In genomic region chr9:133774799-133775198, GRCh38 we compare ENCODE assay signal across 12 cellular contexts. TPM values are rescaled to one million over a fixed set of nuclear protein-coding genes. Genes with fewer than 3 reads are reported as not detected.
"Had no signal": no experiment of that assay in that cellular context is flagged by ENCODE, and none has a peak within 500 bp of the region (broad histone marks: within the 10 kb centered on the region; RNA-seq: fewer than 3 reads in every experiment).

No MANE protein-coding gene starts in this region.

- H3K4me3 Mint-ChIP-seq: activated B cell treated with CpG ODN at 0.5 μM for 24 hours; activated CD4-positive, alpha-beta T cell treated with anti-CD3 and anti-CD28 coated beads, Interleukin-2, amount 10 ng/mL, durations not matched to agents 7 days and 5 days; activated T-helper 1 cell treated with anti-CD3 and anti-CD28 coated beads, Interleukin-12 subunit alpha, Interleukin-12 subunit beta, Interleukin-2, Interleukin-4 antibody, amounts not matched to agents 30 ng/mL and 10 ng/mL and 1 ng/mL, durations not matched to agents 14 hours and 24 hours and 36 hours; neural crest cell had no signal

- H3K4me1 Mint-ChIP-seq: activated B cell treated with CpG ODN at 0.5 μM for 24 hours; activated CD4-positive, alpha-beta T cell treated with anti-CD3 and anti-CD28 coated beads, Interleukin-2, amount 10 ng/mL, durations not matched to agents 7 days and 5 days; neural crest cell had no signal

- H3K4me1 ChIP-seq: pancreas, tibial nerve had no signal

- H3K27me3 ChIP-seq: cardiac muscle cell, hepatocyte, pancreas, tibial nerve had no signal

- H3K9me3 Mint-ChIP-seq: neural crest cell had no signal

- H3K27me3 Mint-ChIP-seq: activated B cell treated with CpG ODN at 0.5 μM for 24 hours; activated CD4-positive, alpha-beta T cell treated with anti-CD3 and anti-CD28 coated beads, Interleukin-2, amount 10 ng/mL, durations not matched to agents 7 days and 5 days had no signal

- H3K4me3 ChIP-seq: cardiac muscle cell, hepatocyte, pancreas, tibial nerve had no signal

- DNase-seq: activated B cell treated with CpG ODN at 0.5 μM for 24 hours; activated CD4-positive, alpha-beta T cell treated with anti-CD3 and anti-CD28 coated beads, Interleukin-2, amount 10 ng/mL, durations not matched to agents 7 days and 5 days; activated naive CD4-positive, alpha-beta T cell; stimulated activated CD4-positive, alpha-beta T cell treated with anti-CD3 and anti-CD28 coated beads, Interleukin-4, amount 100 ng/mL, for 24 hours; stimulated activated naive CD4-positive, alpha-beta T cell had no signal

- H3K27ac ChIP-seq: cardiac muscle cell, pancreas, tibial nerve had no signal

- ATAC-seq: esophagus mucosa, pancreas had no signal

- H3K27ac Mint-ChIP-seq: activated B cell treated with CpG ODN at 0.5 μM for 24 hours; activated CD4-positive, alpha-beta T cell treated with anti-CD3 and anti-CD28 coated beads, Interleukin-2, amount 10 ng/mL, durations not matched to agents 7 days and 5 days; activated T-helper 1 cell treated with anti-CD3 and anti-CD28 coated beads, Interleukin-12 subunit alpha, Interleukin-12 subunit beta, Interleukin-2, Interleukin-4 antibody, amounts not matched to agents 30 ng/mL and 10 ng/mL and 1 ng/mL, durations not matched to agents 14 hours and 24 hours and 36 hours had no signal

- H3K9me3 ChIP-seq: pancreas had no signal

RNA-seq across cellular contexts. Expression of gene SARDH, which starts 36.6 kb away (rescaled TPM):
- total RNA-seq: activated B cell treated with CpG ODN at 0.5 μM for 24 hours had no signal
